8 cellular contexts compared by ENCODE assay signal in the genomic region with DNA sequence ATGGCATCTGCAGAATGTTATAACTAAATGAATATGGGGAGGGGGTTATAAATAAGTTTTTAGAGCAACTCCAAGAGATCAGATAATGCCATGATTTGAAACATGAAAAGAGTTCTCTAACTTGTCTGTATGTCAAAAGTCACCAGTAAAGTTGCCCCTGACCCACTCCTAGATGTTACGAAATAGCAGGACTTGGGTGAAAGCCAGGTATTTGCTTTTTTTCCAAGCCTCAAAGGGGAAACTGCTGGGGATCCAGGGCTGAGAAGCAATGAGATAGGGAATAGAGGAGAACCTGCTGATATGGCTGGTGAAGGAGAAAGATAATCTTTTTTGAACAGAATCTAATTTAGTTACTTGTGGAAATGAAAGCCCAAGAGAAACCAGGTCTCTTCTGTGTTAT.
"Had no signal": no experiment of that assay in that cellular context is flagged by ENCODE, and none has a peak within 500 bp of the region (broad histone marks: within the 10 kb centered on the region; RNA-seq: fewer than 3 reads in every experiment).

No MANE protein-coding gene starts in this region.

- H3K27ac Mint-ChIP-seq: HFFc6, IgD-negative memory B cell had no signal

- H3K27me3 Mint-ChIP-seq: IgD-negative memory B cell had no signal

- DNase-seq: GM23248, GOT3, H7, HFFc6, KBM-7 had no signal

- H3K36me3 ChIP-seq: HAP-1 had no signal

- H3K4me3 Mint-ChIP-seq: HFFc6, IgD-negative memory B cell had no signal

- H3K9me3 ChIP-seq: HAP-1 had no signal

- H3K27ac ChIP-seq: GM23248 had no signal

- H3K4me3 ChIP-seq: GM23248, HAP-1 had no signal

- ATAC-seq: HCT116 had no signal

- H2AFZ ChIP-seq: GM23248 had no signal

- H3K4me1 ChIP-seq: HAP-1 had no signal

- H3K36me3 Mint-ChIP-seq: IgD-negative memory B cell had no signal

- H3K4me1 Mint-ChIP-seq: IgD-negative memory B cell had no signal
